Comparison of ENCODE assay signal across 20 cellular contexts in genomic region chr12:99695050-99695449, GRCh38.
"Had no signal": no experiment of that assay in that cellular context is flagged by ENCODE, and none has a peak within 500 bp of the region (broad histone marks: within the 10 kb centered on the region; RNA-seq: fewer than 3 reads in every experiment).

No MANE protein-coding gene starts in this region.

- H3K4me1 ChIP-seq: foreskin keratinocyte, lower lobe of right lung, parathyroid adenoma, vagina had no signal

- DNase-seq: activated CD4-positive, alpha-beta T cell treated with anti-CD3 and anti-CD28 coated beads for 4 hours; activated CD4-positive, alpha-beta T cell treated with anti-CD3 and anti-CD28 coated beads, Interleukin-2, amount 50 U/mL, for 48 hours; activated CD4-positive, CD25-positive, alpha-beta regulatory T cell; activated CD8-positive, alpha-beta memory T cell treated with anti-CD3 and anti-CD28 coated beads, Interleukin-2, amount 50 U/mL, for 48 hours; activated naive CD4-positive, alpha-beta T cell; activated T-cell treated with anti-CD3 and anti-CD28 coated beads, Interleukin-2, amount 50 U/mL, for 4 hours; central memory CD4-positive, alpha-beta T cell; effector memory CD4-positive, alpha-beta T cell; foreskin keratinocyte; kidney; lower lobe of right lung; mesendoderm; mucosa of descending colon; nucleus accumbens; right cardiac atrium; stimulated activated CD4-positive, alpha-beta T cell treated with anti-CD3 and anti-CD28 coated beads, Interleukin-4, amount 100 ng/mL, for 24 hours; stimulated activated naive CD4-positive, alpha-beta T cell treated with Interleukin-2 at 50 U/mL for 16 hours had no signal

- H3K36me3 ChIP-seq: lower lobe of right lung, thoracic aorta, vagina had no signal

- H3K9me3 ChIP-seq: lower lobe of right lung, thoracic aorta, vagina had no signal

- H3K27me3 ChIP-seq: foreskin keratinocyte, vagina had no signal

- H3K4me3 ChIP-seq: lower lobe of right lung, mucosa of descending colon, thoracic aorta, vagina had no signal

- ATAC-seq: activated T-cell treated with anti-CD3 and anti-CD28 coated beads, Interleukin-2, amount 50 U/mL, for 4 hours; foreskin keratinocyte; lower lobe of right lung; mucosa of descending colon; right cardiac atrium had no signal

- H3K27ac ChIP-seq: foreskin keratinocyte, lower lobe of right lung, parathyroid adenoma, thoracic aorta, vagina had no signal

- H3K9ac ChIP-seq: parathyroid adenoma had no signal
